ENCODE assay signal across 17 cellular contexts in genomic region chrX:69066021-69066757, GRCh38.
"Had no signal": no experiment of that assay in that cellular context is flagged by ENCODE, and none has a peak within 500 bp of the region (broad histone marks: within the 10 kb centered on the region; RNA-seq: fewer than 3 reads in every experiment).

No MANE protein-coding gene starts in this region.

- H3K27ac Mint-ChIP-seq: activated naive CD4-positive, alpha-beta T cell treated with anti-CD3 and anti-CD28 coated beads for 36 hours; activated T-helper 2 cell treated with anti-CD3 and anti-CD28 coated beads, Interferon-gamma antibody, Interleukin-2, Interleukin-4, amounts not matched to agents 10 μg/mL and 5 μg/mL and 100 μg/mL, durations not matched to agents 14 hours and 24 hours and 36 hours; immature natural killer cell; neural progenitor cell; stimulated activated effector memory CD8-positive, alpha-beta T cell treated with anti-CD3 and anti-CD28 coated beads, Interleukin-12 subunit alpha, Interleukin-12 subunit beta, amount 100 ng/mL, for 72 hours; T-helper 2 cell treated with Interferon-gamma antibody and Interleukin-4, amounts not matched to agents 5 μg/mL and 100 μg/mL, for 36 hours had no signal

- H3K9me3 Mint-ChIP-seq: activated naive CD4-positive, alpha-beta T cell treated with anti-CD3 and anti-CD28 coated beads for 36 hours; activated T-helper 2 cell treated with anti-CD3 and anti-CD28 coated beads, Interferon-gamma antibody, Interleukin-2, Interleukin-4, amounts not matched to agents 10 μg/mL and 5 μg/mL and 100 μg/mL, durations not matched to agents 14 hours and 24 hours and 36 hours; immature natural killer cell; stimulated activated effector memory CD8-positive, alpha-beta T cell treated with anti-CD3 and anti-CD28 coated beads, Interleukin-12 subunit alpha, Interleukin-12 subunit beta, amount 100 ng/mL, for 72 hours; T-helper 2 cell treated with Interferon-gamma antibody and Interleukin-4, amounts not matched to agents 5 μg/mL and 100 μg/mL, for 36 hours had no signal

- H3K36me3 Mint-ChIP-seq: immature natural killer cell; neural progenitor cell; stimulated activated effector memory CD8-positive, alpha-beta T cell treated with anti-CD3 and anti-CD28 coated beads, Interleukin-12 subunit alpha, Interleukin-12 subunit beta, amount 100 ng/mL, for 72 hours had no signal

- H3K27ac ChIP-seq: epithelial cell of prostate, lower lobe of right lung, neural progenitor cell, pancreas, uterus had no signal

- FAIRE-seq: pancreas had no signal

- H3K4me3 ChIP-seq: lower lobe of right lung, neural progenitor cell, pancreas, uterus had no signal

- ATAC-seq: lower lobe of right lung; pancreas; stimulated activated effector memory CD8-positive, alpha-beta T cell treated with anti-CD3 and anti-CD28 coated beads, Interleukin-12 subunit alpha, Interleukin-12 subunit beta, amount 100 ng/mL, for 72 hours had no signal

- DNase-seq: activated CD4-positive, alpha-beta T cell treated with anti-CD3 and anti-CD28 coated beads, Interleukin-2, amount 50 U/mL, for 1 hour; activated CD4-positive, CD25-positive, alpha-beta regulatory T cell; activated naive CD4-positive, alpha-beta T cell treated with anti-CD3 and anti-CD28 coated beads for 36 hours; caudate nucleus; effector memory CD4-positive, alpha-beta T cell; foreskin melanocyte; immature natural killer cell; lower lobe of right lung; midbrain; SW 1271 had no signal

- H3K4me1 Mint-ChIP-seq: immature natural killer cell; stimulated activated effector memory CD8-positive, alpha-beta T cell treated with anti-CD3 and anti-CD28 coated beads, Interleukin-12 subunit alpha, Interleukin-12 subunit beta, amount 100 ng/mL, for 72 hours had no signal

- H3K4me3 Mint-ChIP-seq: activated naive CD4-positive, alpha-beta T cell treated with anti-CD3 and anti-CD28 coated beads for 36 hours; immature natural killer cell; neural progenitor cell; stimulated activated effector memory CD8-positive, alpha-beta T cell treated with anti-CD3 and anti-CD28 coated beads, Interleukin-12 subunit alpha, Interleukin-12 subunit beta, amount 100 ng/mL, for 72 hours; T-helper 2 cell treated with Interferon-gamma antibody and Interleukin-4, amounts not matched to agents 5 μg/mL and 100 μg/mL, for 36 hours had no signal
